In the genomic region with DNA sequence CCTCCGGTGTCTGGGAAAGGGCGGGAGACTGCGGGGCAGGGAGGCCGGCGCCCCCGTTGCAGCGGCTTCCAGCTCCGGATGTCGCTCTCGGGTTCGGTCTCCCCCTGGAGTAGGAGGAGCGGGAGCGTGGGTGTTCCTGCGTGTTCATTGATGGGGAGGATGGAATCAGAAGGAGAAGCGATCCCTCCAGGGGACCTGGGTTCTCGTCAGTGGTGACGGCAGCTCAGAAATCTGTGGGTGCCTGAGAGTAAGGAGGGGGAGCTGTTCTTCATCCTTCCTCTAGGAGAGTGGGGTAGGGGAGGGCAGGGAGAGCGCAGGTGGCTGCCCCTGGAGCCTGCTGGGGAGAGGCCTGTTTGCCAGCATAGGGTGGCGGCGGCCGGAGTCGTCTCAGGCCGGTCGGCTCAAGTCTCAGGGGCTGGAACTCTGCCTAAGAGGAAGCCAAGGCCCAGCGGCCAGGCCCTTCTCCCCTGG, we compare ENCODE assay signal across 1 cellular context.
TF ChIP-seq lines count a peak whose summit lies in the region.

No MANE protein-coding gene starts in this region.

TF ChIP-seq in HEK293, 187 proteins besides CTCF, POLR2A, EP300 and RAD21 (continued from another document and continues in another):
- TF ChIP-seq, protein P1, sequence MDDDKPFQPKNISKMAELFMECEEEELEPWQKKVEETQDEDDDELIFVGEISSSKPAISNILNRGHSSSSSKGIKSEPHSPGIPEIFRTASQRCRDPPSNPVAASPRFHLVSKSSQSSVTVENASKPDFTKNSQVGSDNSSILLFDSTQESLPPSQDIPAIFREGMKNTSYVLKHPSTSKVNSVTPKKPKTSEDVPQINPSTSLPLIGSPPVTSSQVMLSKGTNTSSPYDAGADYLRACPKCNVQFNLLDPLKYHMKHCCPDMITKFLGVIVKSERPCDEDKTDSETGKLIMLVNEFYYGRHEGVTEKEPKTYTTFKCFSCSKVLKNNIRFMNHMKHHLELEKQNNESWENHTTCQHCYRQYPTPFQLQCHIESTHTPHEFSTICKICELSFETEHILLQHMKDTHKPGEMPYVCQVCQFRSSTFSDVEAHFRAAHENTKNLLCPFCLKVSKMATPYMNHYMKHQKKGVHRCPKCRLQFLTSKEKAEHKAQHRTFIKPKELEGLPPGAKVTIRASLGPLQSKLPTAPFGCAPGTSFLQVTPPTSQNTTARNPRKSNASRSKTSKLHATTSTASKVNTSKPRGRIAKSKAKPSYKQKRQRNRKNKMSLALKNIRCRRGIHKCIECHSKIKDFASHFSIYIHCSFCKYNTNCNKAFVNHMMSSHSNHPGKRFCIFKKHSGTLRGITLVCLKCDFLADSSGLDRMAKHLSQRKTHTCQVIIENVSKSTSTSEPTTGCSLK (tag by site-specific recombination; IDR thresholded peaks at IDR 0.05), result no peak
- no peak for TF ChIP-seq ZNF132 (tag by site-specific recombination; IDR thresholded peaks at IDR 0.05; ENCODE audit: borderline replicate concordance)
- TF ChIP-seq, protein P2, sequence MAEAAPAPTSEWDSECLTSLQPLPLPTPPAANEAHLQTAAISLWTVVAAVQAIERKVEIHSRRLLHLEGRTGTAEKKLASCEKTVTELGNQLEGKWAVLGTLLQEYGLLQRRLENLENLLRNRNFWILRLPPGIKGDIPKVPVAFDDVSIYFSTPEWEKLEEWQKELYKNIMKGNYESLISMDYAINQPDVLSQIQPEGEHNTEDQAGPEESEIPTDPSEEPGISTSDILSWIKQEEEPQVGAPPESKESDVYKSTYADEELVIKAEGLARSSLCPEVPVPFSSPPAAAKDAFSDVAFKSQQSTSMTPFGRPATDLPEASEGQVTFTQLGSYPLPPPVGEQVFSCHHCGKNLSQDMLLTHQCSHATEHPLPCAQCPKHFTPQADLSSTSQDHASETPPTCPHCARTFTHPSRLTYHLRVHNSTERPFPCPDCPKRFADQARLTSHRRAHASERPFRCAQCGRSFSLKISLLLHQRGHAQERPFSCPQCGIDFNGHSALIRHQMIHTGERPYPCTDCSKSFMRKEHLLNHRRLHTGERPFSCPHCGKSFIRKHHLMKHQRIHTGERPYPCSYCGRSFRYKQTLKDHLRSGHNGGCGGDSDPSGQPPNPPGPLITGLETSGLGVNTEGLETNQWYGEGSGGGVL (tag by site-specific recombination; IDR thresholded peaks at IDR 0.05), result peak; percentile 81
- 0 out of 2 replicates have a peak, but pooled peaks have one; percentile 19 for TF ChIP-seq ZEB2 (tag by site-specific recombination; IDR thresholded peaks at IDR 0.05)
- no peak for TF ChIP-seq ZNF26 (tag by site-specific recombination; IDR thresholded peaks at IDR 0.05)
- TF ChIP-seq SALL2 (tag by site-specific recombination; IDR thresholded peaks at IDR 0.05; ENCODE audit: borderline replicate concordance), result no peak
- TF ChIP-seq HOXA7 (CRISPR knock-in tag; IDR thresholded peaks at IDR 0.05; ENCODE audit: borderline replicate concordance), result no peak
- TF ChIP-seq, protein P3, sequence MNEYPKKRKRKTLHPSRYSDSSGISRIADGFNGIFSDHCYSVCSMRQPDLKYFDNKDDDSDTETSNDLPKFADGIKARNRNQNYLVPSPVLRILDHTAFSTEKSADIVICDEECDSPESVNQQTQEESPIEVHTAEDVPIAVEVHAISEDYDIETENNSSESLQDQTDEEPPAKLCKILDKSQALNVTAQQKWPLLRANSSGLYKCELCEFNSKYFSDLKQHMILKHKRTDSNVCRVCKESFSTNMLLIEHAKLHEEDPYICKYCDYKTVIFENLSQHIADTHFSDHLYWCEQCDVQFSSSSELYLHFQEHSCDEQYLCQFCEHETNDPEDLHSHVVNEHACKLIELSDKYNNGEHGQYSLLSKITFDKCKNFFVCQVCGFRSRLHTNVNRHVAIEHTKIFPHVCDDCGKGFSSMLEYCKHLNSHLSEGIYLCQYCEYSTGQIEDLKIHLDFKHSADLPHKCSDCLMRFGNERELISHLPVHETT (tag by site-specific recombination; IDR thresholded peaks at IDR 0.05), result no peak
- no peak for TF ChIP-seq ZNF558 (tag by site-specific recombination; IDR thresholded peaks at IDR 0.05)
- TF ChIP-seq SCRT2 (tag by site-specific recombination; IDR thresholded peaks at IDR 0.05), result no peak
- TF ChIP-seq ZNF768 (tag by site-specific recombination; IDR thresholded peaks at IDR 0.05), result no peak
- TF ChIP-seq ZNF354C (tag by site-specific recombination; IDR thresholded peaks at IDR 0.05; ENCODE audit: borderline replicate concordance, low read depth), result no peak
- TF ChIP-seq BCL11A (tag by site-specific recombination; IDR thresholded peaks at IDR 0.05; ENCODE audit: low read depth), result no peak
- TF ChIP-seq ZNF423 (tag by site-specific recombination; IDR thresholded peaks at IDR 0.05), result no peak
- no peak for TF ChIP-seq ZNF2 (tag by site-specific recombination; IDR thresholded peaks at IDR 0.05)
- no peak for TF ChIP-seq ZNF792 (tag by site-specific recombination; IDR thresholded peaks at IDR 0.05)
- no peak for TF ChIP-seq ZNF18 (tag by site-specific recombination; IDR thresholded peaks at IDR 0.05)
- no peak for TF ChIP-seq ZSCAN5A (tag by site-specific recombination; IDR thresholded peaks at IDR 0.05)
- no peak for TF ChIP-seq ZNF155 (tag by site-specific recombination; IDR thresholded peaks at IDR 0.05)
- peak; percentile 58 for TF ChIP-seq ZBTB17 (tag by site-specific recombination; IDR thresholded peaks at IDR 0.05)
- TF ChIP-seq ZFP3 (tag by site-specific recombination; IDR thresholded peaks at IDR 0.05; ENCODE audit: low read depth), result no peak
- no peak for TF ChIP-seq ZNF777 (tag by site-specific recombination; IDR thresholded peaks at IDR 0.05; ENCODE audit: borderline replicate concordance)
- TF ChIP-seq ZNF24 (tag by site-specific recombination; IDR thresholded peaks at IDR 0.05), result no peak
- no peak for TF ChIP-seq PRDM1 (tag by site-specific recombination; IDR thresholded peaks at IDR 0.05)
- no peak for TF ChIP-seq ZNF19 (tag by site-specific recombination; IDR thresholded peaks at IDR 0.05; ENCODE audit: low read depth)
- no peak for TF ChIP-seq MEIS1 (CRISPR knock-in tag; IDR thresholded peaks at IDR 0.05; ENCODE audit: borderline replicate concordance)
- TF ChIP-seq ZSCAN23 (tag by site-specific recombination; IDR thresholded peaks at IDR 0.05), result no peak
- no peak for TF ChIP-seq ZNF274 (IDR thresholded peaks at IDR 0.05; ENCODE audit: low read length)
- TF ChIP-seq ZNF274 (tag by site-specific recombination; IDR thresholded peaks at IDR 0.05; ENCODE audit: borderline replicate concordance), result no peak
- TF ChIP-seq FEZF1 (tag by site-specific recombination; IDR thresholded peaks at IDR 0.05), result no peak
- no peak for TF ChIP-seq ZNF514 (tag by site-specific recombination; IDR thresholded peaks at IDR 0.05)
- TF ChIP-seq ZNF23 (tag by site-specific recombination; IDR thresholded peaks at IDR 0.05; ENCODE audit: borderline replicate concordance), result no peak
- no peak for TF ChIP-seq ZNF621 (tag by site-specific recombination; IDR thresholded peaks at IDR 0.05)
- TF ChIP-seq BCL11B (tag by site-specific recombination; IDR thresholded peaks at IDR 0.05; ENCODE audit: low read depth), result no peak
- no peak for TF ChIP-seq ZFP41 (tag by site-specific recombination; IDR thresholded peaks at IDR 0.05; ENCODE audit: borderline replicate concordance)
- no peak for TF ChIP-seq TCF7L2 (IDR thresholded peaks at IDR 0.05; ENCODE audit: borderline replicate concordance, low read depth, low read length)
- TF ChIP-seq, protein P4, sequence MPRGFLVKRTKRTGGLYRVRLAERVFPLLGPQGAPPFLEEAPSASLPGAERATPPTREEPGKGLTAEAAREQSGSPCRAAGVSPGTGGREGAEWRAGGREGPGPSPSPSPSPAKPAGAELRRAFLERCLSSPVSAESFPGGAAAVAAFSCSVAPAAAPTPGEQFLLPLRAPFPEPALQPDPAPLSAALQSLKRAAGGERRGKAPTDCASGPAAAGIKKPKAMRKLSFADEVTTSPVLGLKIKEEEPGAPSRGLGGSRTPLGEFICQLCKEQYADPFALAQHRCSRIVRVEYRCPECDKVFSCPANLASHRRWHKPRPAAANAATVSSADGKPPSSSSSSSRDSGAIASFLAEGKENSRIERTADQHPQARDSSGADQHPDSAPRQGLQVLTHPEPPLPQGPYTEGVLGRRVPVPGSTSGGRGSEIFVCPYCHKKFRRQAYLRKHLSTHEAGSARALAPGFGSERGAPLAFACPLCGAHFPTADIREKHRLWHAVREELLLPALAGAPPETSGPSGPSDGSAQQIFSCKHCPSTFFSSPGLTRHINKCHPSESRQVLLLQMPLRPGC (tag by site-specific recombination; IDR thresholded peaks at IDR 0.05), result no peak
- no peak for TF ChIP-seq ZBTB49 (tag by site-specific recombination; IDR thresholded peaks at IDR 0.05; ENCODE audit: low read depth)
- no peak for TF ChIP-seq ZNF548 (tag by site-specific recombination; IDR thresholded peaks at IDR 0.05)
- peak; percentile 21; the same call in 1 of the 2 replicates for TF ChIP-seq ZNF341 (tag by site-specific recombination; IDR thresholded peaks at IDR 0.05; ENCODE audit: low read depth)
- TF ChIP-seq, protein P5, sequence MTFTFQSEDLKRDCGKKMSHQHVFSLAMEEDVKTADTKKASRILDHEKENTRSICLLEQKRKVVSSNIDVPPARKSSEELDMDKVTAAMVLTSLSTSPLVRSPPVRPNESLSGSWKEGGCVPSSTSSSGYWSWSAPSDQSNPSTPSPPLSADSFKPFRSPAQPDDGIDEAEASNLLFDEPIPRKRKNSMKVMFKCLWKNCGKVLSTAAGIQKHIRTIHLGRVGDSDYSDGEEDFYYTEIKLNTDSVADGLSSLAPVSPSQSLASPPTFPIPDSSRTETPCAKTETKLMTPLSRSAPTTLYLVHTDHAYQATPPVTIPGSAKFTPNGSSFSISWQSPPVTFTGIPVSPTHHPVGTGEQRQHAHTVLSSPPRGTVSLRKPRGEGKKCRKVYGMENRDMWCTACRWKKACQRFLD (tag by site-specific recombination; IDR thresholded peaks at IDR 0.05), result no peak
- no peak for TF ChIP-seq ZNF121 (tag by site-specific recombination; IDR thresholded peaks at IDR 0.05)
- peak; percentile 74 for TF ChIP-seq ZBTB48 (tag by site-specific recombination; IDR thresholded peaks at IDR 0.05)
- no peak for TF ChIP-seq ZNF660 (tag by site-specific recombination; IDR thresholded peaks at IDR 0.05)
- no peak for TF ChIP-seq WT1 (tag by site-specific recombination; IDR thresholded peaks at IDR 0.05)
- TF ChIP-seq ZIC2 (tag by site-specific recombination; IDR thresholded peaks at IDR 0.05), result 0 out of 2 replicates have a peak, but pooled peaks have one; percentile 8
- TF ChIP-seq ZNF138 (tag by site-specific recombination; IDR thresholded peaks at IDR 0.05; ENCODE audit: borderline replicate concordance), result no peak
- no peak for TF ChIP-seq ZNF747 (tag by site-specific recombination; IDR thresholded peaks at IDR 0.05)
- TF ChIP-seq ZNF843 (tag by site-specific recombination; IDR thresholded peaks at IDR 0.05), result 0 out of 2 replicates have a peak, but pooled peaks have one; percentile 25
- peak; percentile 73 for TF ChIP-seq EGR2 (tag by site-specific recombination; IDR thresholded peaks at IDR 0.05; ENCODE audit: low read depth)
